20 cellular contexts compared by ENCODE assay signal in the genomic region with DNA sequence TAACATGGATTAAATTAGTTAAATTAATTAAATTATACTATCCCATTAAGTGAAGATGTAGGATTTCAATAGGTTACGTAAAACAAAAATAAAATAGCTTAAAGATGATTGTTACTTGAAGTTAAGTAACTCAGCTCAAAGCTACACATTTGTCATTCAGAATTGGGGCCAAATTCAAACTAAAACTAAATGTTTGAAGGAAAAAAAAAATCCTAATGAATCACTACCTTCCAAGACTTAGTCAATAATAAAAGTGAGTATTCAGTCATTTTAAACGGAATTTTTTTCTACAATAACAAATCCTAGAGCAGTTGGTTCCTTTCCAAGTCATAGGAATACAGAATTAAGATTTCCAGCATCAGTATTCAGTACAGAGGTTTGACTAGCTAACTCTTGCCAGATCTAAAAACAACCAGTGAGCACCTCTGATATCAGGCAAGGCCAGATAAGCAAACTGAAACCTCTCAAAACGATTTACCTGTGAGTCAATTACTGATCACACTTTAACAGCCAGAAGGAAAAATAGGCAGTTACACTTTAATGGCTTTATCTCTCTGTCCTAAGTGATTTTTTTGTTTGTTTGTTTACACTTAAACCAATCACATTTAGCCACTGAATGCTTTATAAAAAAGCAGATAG.
"Had no signal": no experiment of that assay in that cellular context is flagged by ENCODE, and none has a peak within 500 bp of the region (broad histone marks: within the 10 kb centered on the region; RNA-seq: fewer than 3 reads in every experiment).

No MANE protein-coding gene starts in this region.

- H3K4me3 Mint-ChIP-seq: activated CD4-positive, alpha-beta T cell treated with anti-CD3 and anti-CD28 coated beads for 36 hours; nephron progenitor cell; stimulated activated naive B cell treated with anti-CD40 and anti-IgM and Interleukin-4, amounts not matched to agents 10 μg/mL and 1 μg/mL and 100 μg/mL, for 72 hours; T-cell; WTC11 had no signal

- H3K4me3 ChIP-seq: colonic mucosa, hepatocyte, lower lobe of right lung, psoas muscle had no signal

- H3K79me2 ChIP-seq: hepatocyte had no signal

- H3K36me3 ChIP-seq: colonic mucosa, lower lobe of right lung had no signal

- H3K27me3 Mint-ChIP-seq: activated CD4-positive, alpha-beta T cell treated with anti-CD3 and anti-CD28 coated beads for 36 hours; stimulated activated naive B cell treated with anti-CD40 and anti-IgM and Interleukin-4, amounts not matched to agents 10 μg/mL and 1 μg/mL and 100 μg/mL, for 72 hours; T-cell had no signal

- H3K27ac Mint-ChIP-seq: activated CD4-positive, alpha-beta T cell treated with anti-CD3 and anti-CD28 coated beads for 36 hours; activated naive CD4-positive, alpha-beta T cell treated with anti-CD3 and anti-CD28 coated beads, Interleukin-2, amount 50 U/mL, for 72 hours; nephron progenitor cell; stimulated activated naive B cell treated with anti-CD40 and anti-IgM and Interleukin-4, amounts not matched to agents 10 μg/mL and 1 μg/mL and 100 μg/mL, for 72 hours; T-cell; WTC11 had no signal

- ATAC-seq: activated CD4-positive, alpha-beta T cell treated with anti-CD3 and anti-CD28 coated beads for 36 hours; activated naive CD4-positive, alpha-beta T cell treated with anti-CD3 and anti-CD28 coated beads, Interleukin-2, amount 50 U/mL, for 72 hours; esophagus mucosa; lower lobe of right lung; psoas muscle; sciatic nerve; stimulated activated naive B cell treated with anti-CD40 and anti-IgM and Interleukin-4, amounts not matched to agents 10 μg/mL and 1 μg/mL and 100 μg/mL, for 72 hours; T-cell; WTC11 had no signal

- H3K4me2 ChIP-seq: hepatocyte had no signal

- H3K27ac ChIP-seq: colonic mucosa, hepatocyte, lower lobe of right lung, psoas muscle had no signal

- H2AFZ ChIP-seq: hepatocyte had no signal

- H3K27me3 ChIP-seq: colonic mucosa, hepatocyte had no signal

- H3K9me3 ChIP-seq: colonic mucosa, psoas muscle had no signal

- H3K36me3 Mint-ChIP-seq: activated naive CD4-positive, alpha-beta T cell treated with anti-CD3 and anti-CD28 coated beads, Interleukin-2, amount 50 U/mL, for 72 hours; stimulated activated naive B cell treated with anti-CD40 and anti-IgM and Interleukin-4, amounts not matched to agents 10 μg/mL and 1 μg/mL and 100 μg/mL, for 72 hours; T-cell had no signal

- H3K4me1 ChIP-seq: colonic mucosa, lower lobe of right lung, psoas muscle had no signal

- H3K4me1 Mint-ChIP-seq: activated CD4-positive, alpha-beta T cell treated with anti-CD3 and anti-CD28 coated beads for 36 hours; stimulated activated naive B cell treated with anti-CD40 and anti-IgM and Interleukin-4, amounts not matched to agents 10 μg/mL and 1 μg/mL and 100 μg/mL, for 72 hours; T-cell had no signal

- DNase-seq: activated CD4-positive, alpha-beta T cell treated with anti-CD3 and anti-CD28 coated beads for 36 hours; activated CD4-positive, alpha-beta T cell treated with anti-CD3 and anti-CD28 coated beads, Interleukin-2, amount 50 U/mL, for 48 hours; activated gamma-delta T cell; amniotic stem cell; central memory CD4-positive, alpha-beta T cell; colonic mucosa; islet precursor cell; lower lobe of right lung; midbrain; nephron progenitor cell; nucleus accumbens; psoas muscle; stimulated activated CD4-positive, alpha-beta T cell treated with anti-CD3 and anti-CD28 coated beads, Interleukin-4, amount 100 ng/mL, for 4 hours; stimulated activated naive B cell treated with anti-CD40 and anti-IgM and Interleukin-4, amounts not matched to agents 10 μg/mL and 1 μg/mL and 100 μg/mL, for 72 hours; T-cell had no signal
